In genomic region chrX:17737707-17738001, GRCh38 we compare ENCODE assay signal across 8 cellular contexts. TPM values are rescaled to one million over a fixed set of nuclear protein-coding genes. Genes with fewer than 3 reads are reported as not detected.
DNase-seq lines count a peak whose midpoint lies in the region; ATAC-seq and TF ChIP-seq lines count a peak whose summit lies in the region.

No MANE protein-coding gene starts in this region.

- H4K20me1 ChIP-seq in GM23338 (replicated peaks; ENCODE audit: insufficient read depth), result no peaks in the 10 kb centered on the region
- no peaks in the 10 kb centered on the region for H4K20me1 ChIP-seq in neural progenitor cell (ENCODE audit: low read depth)

- no peak overlapping the region for H3K9ac ChIP-seq in neural progenitor cell

- H3K4me1 Mint-ChIP-seq in GM23338 (peaks cover 14% of the 10 kb centered on the region; the same call in 2 of the 3 replicates), neural progenitor cell (peaks cover 31% of the 10 kb centered on the region)

- H3K27ac ChIP-seq in GM23338 (ENCODE audit: low read depth) (no peak overlapping the region), ectodermal cell (ENCODE audit: insufficient read depth, low read depth, low read length, poor library complexity, severe bottlenecking) (peak overlapping the region; percentile 11), neural progenitor cell (no peak overlapping the region)

- peak overlapping the region; percentile 69; the same call in 1 of the 2 replicates for H2AFZ ChIP-seq in GM23338
- H2AFZ ChIP-seq in neural progenitor cell (replicated peaks), result peak overlapping the region; percentile 55

- ATAC-seq in GM23338 (no peak; the same call in 2 of the 3 replicates), SK-N-SH treated with all-trans-retinoic acid at 6 μM for 48 hours (peak; percentile 16; the same call in 2 of the 3 replicates), HG02763 (IDR thresholded peaks at IDR 0.05; ENCODE audit: unreplicated experiment) (no peak), HG03025 (IDR thresholded peaks at IDR 0.05; ENCODE audit: low FRiP score, unreplicated experiment) (no peak)

- H3K27me3 Mint-ChIP-seq in GM23338 (ENCODE audit: insufficient read depth, low read depth, poor library complexity) (peaks cover 20% of the 10 kb centered on the region), neural progenitor cell (ENCODE audit: insufficient read depth, low read depth) (no peaks in the 10 kb centered on the region)

- 0 to 1% methylated on average over 16 of the region's 16 CpGs for WGBS in ectodermal cell, 2 experiments

- H3K4me1 ChIP-seq in GM23338 (ENCODE audit: insufficient read depth) (no peaks in the 10 kb centered on the region), ectodermal cell (ENCODE audit: control insufficient read depth, insufficient read depth, low read length) (no peaks in the 10 kb centered on the region), neural progenitor cell (peaks cover 16% of the 10 kb centered on the region)

- H3K4me3 ChIP-seq in GM23338 (peak overlapping the region; percentile 62), ectodermal cell (ENCODE audit: insufficient read depth, low read depth, low read length) (peak overlapping the region; percentile 53), neural progenitor cell (peak overlapping the region; percentile 52)

- H3K79me2 ChIP-seq in GM23338 (replicated peaks; ENCODE audit: insufficient read depth) (no peaks in the 10 kb centered on the region), neural progenitor cell (ENCODE audit: low read depth) (no peaks in the 10 kb centered on the region)

- H3K27ac Mint-ChIP-seq in GM23338, result no peak overlapping the region
- H3K27ac Mint-ChIP-seq in neural progenitor cell, result no peak overlapping the region

- H3K36me3 Mint-ChIP-seq in GM23338 (ENCODE audit: low read depth) (no peaks in the 10 kb centered on the region), neural progenitor cell (peaks cover under 1% of the 10 kb centered on the region)

- peak overlapping the region; percentile 83 for H3K4me2 ChIP-seq in GM23338
- peak overlapping the region; percentile 88 for H3K4me2 ChIP-seq in neural progenitor cell

- H3K9me3 Mint-ChIP-seq in GM23338 (no peaks in the 10 kb centered on the region), neural progenitor cell (no peaks in the 10 kb centered on the region)

- no peaks in the 10 kb centered on the region for H3K9me3 ChIP-seq in ectodermal cell (ENCODE audit: control insufficient read depth, low read length)
- H3K9me3 ChIP-seq in neural progenitor cell (ENCODE audit: low read depth), result peaks cover 4% of the 10 kb centered on the region

- H3F3A ChIP-seq in GM23338 (replicated peaks; ENCODE audit: low read depth) (no peaks in the 10 kb centered on the region), neural progenitor cell (ENCODE audit: low read depth) (peaks cover 6% of the 10 kb centered on the region)

- TF ChIP-seq CTCF in GM23338 (conservative IDR thresholded peaks at IDR 0.05; ENCODE audit: low read depth in 2 of 2) (no peak), neural progenitor cell (IDR thresholded peaks at IDR 0.05) (no peak)

- no peak for DNase-seq in GM23338 (ENCODE audit: low spot score)
- no peak for DNase-seq in neural progenitor cell (ENCODE audit: low spot score)
- DNase-seq in CD1c-positive myeloid dendritic cell (ENCODE audit: extremely low spot score), result no peak
- DNase-seq in GM19238 (ENCODE audit: insufficient read length, low spot score), result no peak

- H3K4me3 Mint-ChIP-seq in GM23338 (peak overlapping the region; percentile 79), neural progenitor cell (peak overlapping the region; percentile 85)

- H3K36me3 ChIP-seq in GM23338 (ENCODE audit: insufficient read depth) (no peaks in the 10 kb centered on the region), ectodermal cell (ENCODE audit: control insufficient read depth, insufficient read depth, low read length) (no peaks in the 10 kb centered on the region), neural progenitor cell (no peaks in the 10 kb centered on the region)

- H3K27me3 ChIP-seq in GM23338 (ENCODE audit: insufficient read depth) (peaks cover 24% of the 10 kb centered on the region), ectodermal cell (ENCODE audit: control insufficient read depth, insufficient read depth, low read length, poor library complexity, severe bottlenecking) (peaks cover 8% of the 10 kb centered on the region), neural progenitor cell (peaks cover 25% of the 10 kb centered on the region)

- no peaks in the 10 kb centered on the region for H3K9me2 ChIP-seq in GM23338 (ENCODE audit: insufficient read depth)

TF ChIP-seq in GM23338, 12 proteins besides CTCF, POLR2A, EP300 and RAD21 (continues in another document):
- TF ChIP-seq ZNF114 (CRISPR knock-in tag; IDR thresholded peaks at IDR 0.05), result no peak
- no peak for TF ChIP-seq POLR2AphosphoS5 (IDR thresholded peaks at IDR 0.05; ENCODE audit: low read depth)
- no peak for TF ChIP-seq EZH2 (IDR thresholded peaks at IDR 0.05; ENCODE audit: low read depth, unreplicated experiment)
- no peak for TF ChIP-seq JUNB (IDR thresholded peaks at IDR 0.05; ENCODE audit: unreplicated experiment)
- TF ChIP-seq ZNF331 (CRISPR knock-in tag; IDR thresholded peaks at IDR 0.05; ENCODE audit: low read depth), result no peak
- TF ChIP-seq, protein P1, sequence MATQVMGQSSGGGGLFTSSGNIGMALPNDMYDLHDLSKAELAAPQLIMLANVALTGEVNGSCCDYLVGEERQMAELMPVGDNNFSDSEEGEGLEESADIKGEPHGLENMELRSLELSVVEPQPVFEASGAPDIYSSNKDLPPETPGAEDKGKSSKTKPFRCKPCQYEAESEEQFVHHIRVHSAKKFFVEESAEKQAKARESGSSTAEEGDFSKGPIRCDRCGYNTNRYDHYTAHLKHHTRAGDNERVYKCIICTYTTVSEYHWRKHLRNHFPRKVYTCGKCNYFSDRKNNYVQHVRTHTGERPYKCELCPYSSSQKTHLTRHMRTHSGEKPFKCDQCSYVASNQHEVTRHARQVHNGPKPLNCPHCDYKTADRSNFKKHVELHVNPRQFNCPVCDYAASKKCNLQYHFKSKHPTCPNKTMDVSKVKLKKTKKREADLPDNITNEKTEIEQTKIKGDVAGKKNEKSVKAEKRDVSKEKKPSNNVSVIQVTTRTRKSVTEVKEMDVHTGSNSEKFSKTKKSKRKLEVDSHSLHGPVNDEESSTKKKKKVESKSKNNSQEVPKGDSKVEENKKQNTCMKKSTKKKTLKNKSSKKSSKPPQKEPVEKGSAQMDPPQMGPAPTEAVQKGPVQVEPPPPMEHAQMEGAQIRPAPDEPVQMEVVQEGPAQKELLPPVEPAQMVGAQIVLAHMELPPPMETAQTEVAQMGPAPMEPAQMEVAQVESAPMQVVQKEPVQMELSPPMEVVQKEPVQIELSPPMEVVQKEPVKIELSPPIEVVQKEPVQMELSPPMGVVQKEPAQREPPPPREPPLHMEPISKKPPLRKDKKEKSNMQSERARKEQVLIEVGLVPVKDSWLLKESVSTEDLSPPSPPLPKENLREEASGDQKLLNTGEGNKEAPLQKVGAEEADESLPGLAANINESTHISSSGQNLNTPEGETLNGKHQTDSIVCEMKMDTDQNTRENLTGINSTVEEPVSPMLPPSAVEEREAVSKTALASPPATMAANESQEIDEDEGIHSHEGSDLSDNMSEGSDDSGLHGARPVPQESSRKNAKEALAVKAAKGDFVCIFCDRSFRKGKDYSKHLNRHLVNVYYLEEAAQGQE (IDR thresholded peaks at IDR 0.05; ENCODE audit: unreplicated experiment), result no peak
- no peak for TF ChIP-seq STAT1 (IDR thresholded peaks at IDR 0.05; ENCODE audit: unreplicated experiment)
- no peak for TF ChIP-seq NANOG (IDR thresholded peaks at IDR 0.05; ENCODE audit: borderline replicate concordance)

TF ChIP-seq in SK-N-SH treated with all-trans-retinoic acid at 6 μM for 48 hours, 23 proteins besides CTCF, POLR2A, EP300 and RAD21 (continues in another document):
- TF ChIP-seq ESRRG (CRISPR knock-in tag; IDR thresholded peaks at IDR 0.05), result no peak
- no peak for TF ChIP-seq POU6F1 (CRISPR knock-in tag; IDR thresholded peaks at IDR 0.05; ENCODE audit: borderline replicate concordance, low read depth)
- no peak for TF ChIP-seq CSDC2 (CRISPR knock-in tag; IDR thresholded peaks at IDR 0.05)
- no peak for TF ChIP-seq ISL1 (CRISPR knock-in tag; IDR thresholded peaks at IDR 0.05)

RNA-seq across cellular contexts. Expression of gene SCML1, which starts 0.4 kb away (rescaled TPM):
- 4.0 and 5.4 TPM in 2 replicates for total RNA-seq in GM23338 (2014; rRNA removed; shearing (Covaris generic))
- polyA plus RNA-seq in GM23338 (2016; fragmentation: Nextera tagmentation; extraction: Ambion mirVana), result 4.8 and 6.4 TPM in 2 replicates
- 11.9 TPM for polyA plus RNA-seq in ectodermal cell (2013, experiment 1 of 4)
- polyA plus RNA-seq in ectodermal cell (2013, experiment 2 of 4), result 9.8 TPM
- polyA plus RNA-seq in ectodermal cell (2013, experiment 3 of 4), result 10.7 TPM
- polyA plus RNA-seq in ectodermal cell (2013, experiment 4 of 4), result 10.1 TPM
- total RNA-seq in neural progenitor cell (ENCODE audit: low replicate concordance), result 5.0 and 9.7 TPM in 2 replicates
